ENCODE assay signal across 10 cellular contexts in the genomic region with DNA sequence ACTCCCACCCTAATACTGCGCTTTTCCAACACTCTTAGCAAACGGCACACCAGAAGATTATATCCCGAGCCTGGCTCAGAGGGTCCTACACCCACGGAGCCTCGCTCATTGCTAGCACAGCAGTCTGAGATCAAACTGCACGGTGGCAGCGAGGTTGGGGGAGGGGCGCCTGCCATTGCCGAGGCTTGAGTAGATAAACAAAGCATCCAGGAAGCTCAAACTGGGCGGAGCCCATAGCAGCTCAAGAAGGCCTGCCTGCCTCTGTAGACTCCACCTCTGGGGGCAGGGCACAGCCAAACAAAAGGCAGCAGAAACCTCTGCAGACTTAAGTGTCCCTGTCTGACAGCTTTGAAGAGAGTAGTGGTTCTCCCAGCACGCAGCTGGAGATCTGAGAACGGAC. TPM values are rescaled to one million over a fixed set of nuclear protein-coding genes. Genes with fewer than 3 reads are reported as not detected.
"Had no signal": no experiment of that assay in that cellular context is flagged by ENCODE, and none has a peak within 500 bp of the region (broad histone marks: within the 10 kb centered on the region; RNA-seq: fewer than 3 reads in every experiment).

No MANE protein-coding gene starts in this region.

RNA-seq across cellular contexts. Expression of gene EQTN, which starts 57.3 kb away (rescaled TPM):
- total RNA-seq: left cardiac atrium, left ventricle myocardium inferior, lower lobe of right lung, myocyte, natural killer cell, osteocyte, pulmonary artery endothelial cell, skeletal muscle tissue had no signal
- polyA plus RNA-seq: esophagus, hepatocyte had no signal
